In the genomic region with DNA sequence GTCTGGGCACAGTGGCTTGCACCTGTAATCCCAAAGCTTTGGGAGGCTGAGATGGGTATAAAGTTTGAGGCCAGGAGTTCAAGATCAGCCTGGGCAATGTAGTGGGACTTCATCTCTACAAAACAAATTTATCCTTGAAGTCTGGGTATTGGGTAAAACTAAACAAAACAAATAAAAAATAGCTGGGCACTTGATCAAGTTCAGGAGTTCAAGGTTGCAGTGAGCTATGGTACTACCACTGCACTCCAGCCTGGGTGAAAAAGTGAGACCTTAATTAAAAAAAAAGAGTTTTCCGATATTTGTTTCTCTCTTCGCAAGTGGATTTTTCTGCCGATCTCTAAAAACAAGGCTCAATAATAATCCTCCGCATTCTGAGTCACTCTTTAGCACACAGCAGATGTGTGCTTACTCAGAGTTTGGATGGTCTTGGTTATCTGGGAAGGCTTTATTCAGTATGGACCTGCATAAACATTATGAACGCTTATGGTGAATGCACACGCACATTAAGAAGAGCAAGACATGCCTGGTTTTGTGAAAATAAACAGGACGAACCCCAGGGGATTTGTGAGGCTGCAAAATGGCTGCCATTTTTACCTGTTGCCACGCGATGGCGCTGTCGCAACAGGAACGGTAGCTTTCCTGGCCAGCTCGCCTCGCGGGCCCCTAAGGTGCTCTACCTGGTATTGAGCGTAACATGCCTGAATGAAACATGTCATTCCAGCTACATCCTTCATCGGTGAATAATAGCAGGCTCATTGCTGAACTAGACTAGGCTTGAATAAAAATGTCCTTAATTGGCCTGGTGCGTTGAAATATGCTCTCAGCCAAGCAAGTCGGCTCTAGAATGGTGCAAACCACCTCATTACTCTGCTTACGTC, we compare ENCODE assay signal across 8 cellular contexts.
A peak's percentile ranks its signal among the peaks of the same experiment; 100 is the strongest.
DNase-seq lines count a peak whose midpoint lies in the region; ATAC-seq, FAIRE-seq and TF ChIP-seq lines count a peak whose summit lies in the region.

No MANE protein-coding gene starts in this region.

- H3K9me3 ChIP-seq in WERI-Rb-1 (ENCODE audit: severe bottlenecking) = no peaks in the 10 kb centered on the region

- no peaks in the 10 kb centered on the region for H3K27me3 ChIP-seq in WERI-Rb-1 (ENCODE audit: insufficient read depth, low read depth, severe bottlenecking)

- no peaks in the 10 kb centered on the region for H3K36me3 ChIP-seq in WERI-Rb-1

- peak overlapping the region; percentile 43 for H3K4me3 ChIP-seq in WERI-Rb-1 (ENCODE audit: low read depth, low read length)

- ATAC-seq in GM18502 (IDR thresholded peaks at IDR 0.05; ENCODE audit: poor library complexity, unreplicated experiment) = peak; percentile 89
- ATAC-seq in HG02981 (IDR thresholded peaks at IDR 0.05; ENCODE audit: unreplicated experiment) = peak; percentile 69

- H3K27ac ChIP-seq in WERI-Rb-1 (no peak overlapping the region), caudate nucleus (ENCODE audit: low read depth, low read length) (no peak overlapping the region)

- FAIRE-seq in A204.1 (lab: Jason Lieb, UNC) = peak; percentile 29

- DNase-seq in NCI-H2107 (lab: John Stamatoyannopoulos, UW) (peak; percentile 31), WERI-Rb-1 (peak; percentile 82), caudate nucleus (lab: John Stamatoyannopoulos, UW) (peak in 50 of 61 donors; percentile 1 to 57 (median 17)), left kidney (ENCODE audit: low read depth, low spot score) (peak; percentile 83)
- DNase-seq in stimulated activated CD4-positive, alpha-beta T cell treated with anti-CD3 and anti-CD28 coated beads, Interleukin-2, amount 100 ng/mL, for 4 hours (ENCODE audit: low read depth) = peak; percentile 9

- TF ChIP-seq CTCF in WERI-Rb-1 (IDR thresholded peaks at IDR 0.05; ENCODE audit: low read depth, low read length) = peak; percentile 97

Comparison
In these comparisons a context has a peak if more than half of its experiments do, and no peak if none do; other contexts are left out.
1. DNase-seq: peak in every context shown above with its lines; median percentile 83 in left kidney; 82 in WERI-Rb-1; 31 in NCI-H2107; 17 in caudate nucleus; 9 in stimulated activated CD4-positive, alpha-beta T cell treated with anti-CD3 and anti-CD28 coated beads, Interleukin-2, amount 100 ng/mL, for 4 hours.